16 cellular contexts compared by ENCODE assay signal in the genomic region with DNA sequence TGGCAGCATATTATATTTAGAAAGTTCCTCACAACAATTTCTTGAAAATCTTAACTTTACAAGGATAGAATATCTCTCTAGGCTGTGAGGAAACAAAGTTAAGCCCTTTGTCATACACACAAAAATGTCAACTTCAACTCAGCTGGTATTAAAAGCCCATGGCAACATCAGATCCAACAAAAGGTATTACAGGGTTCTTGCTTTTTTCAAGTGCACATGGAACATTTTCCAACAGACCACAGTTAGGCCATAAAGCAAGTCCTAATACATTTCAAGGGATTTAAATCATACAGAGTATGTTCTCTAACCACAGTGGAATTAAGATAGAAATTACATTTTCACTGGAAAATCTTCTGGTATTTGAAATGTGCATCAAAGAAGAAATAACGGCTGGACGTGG.
A peak's percentile ranks its signal among the peaks of the same experiment; 100 is the strongest.
DNase-seq lines count a peak whose midpoint lies in the region; TF ChIP-seq lines count a peak whose summit lies in the region.
"Had no signal": no experiment of that assay in that cellular context is flagged by ENCODE, and none has a peak within 500 bp of the region (broad histone marks: within the 10 kb centered on the region; RNA-seq: fewer than 3 reads in every experiment).

No MANE protein-coding gene starts in this region.

- DNase-seq in HFFc6, result peak; percentile 52
- DNase-seq in astrocyte of the hippocampus (ENCODE audit: low read depth, low spot score), result peak; percentile 15
- no peak for DNase-seq in mesothelial cell of epicardium (ENCODE audit: low spot score in 2 of 2, unreplicated experiment in 2 of 2)
- no peak for DNase-seq in Calu3
- no peak for DNase-seq in DMS153 (lab: John Stamatoyannopoulos, UW)
- DNase-seq in RPMI8226, result no peak
- DNase-seq in AG08396 (ENCODE audit: low spot score), result no peak
- DNase-seq: DMS53, KG1, MM.1S, NCI-H2029, NCI-H226, NCI-H510A, NCI-H69, SHP77 had no signal

- BruUV-seq in Calu3 (replicated peaks; lab: Mats Ljungman, UMichigan), result no TSS peak

- H3K27me3 Mint-ChIP-seq in HFFc6 (ENCODE audit: insufficient read depth) (no peaks in the 10 kb centered on the region), mesothelial cell of epicardium (ENCODE audit: low read depth) (no peaks in the 10 kb centered on the region), Calu3 (ENCODE audit: unreplicated experiment) (no peaks in the 10 kb centered on the region)

- H3K9me3 Mint-ChIP-seq in HFFc6 (no peaks in the 10 kb centered on the region), mesothelial cell of epicardium (peaks cover 14% of the 10 kb centered on the region), Calu3 (ENCODE audit: low read depth, unreplicated experiment) (peaks cover 2% of the 10 kb centered on the region)

- intact Hi-C loops in Calu3 (cut with micrococcal nuclease; ENCODE audit: unreplicated experiment), result no loop called here

- H3K4me1 Mint-ChIP-seq in HFFc6 (ENCODE audit: low read depth) (peaks cover 18% of the 10 kb centered on the region), mesothelial cell of epicardium (peaks cover 11% of the 10 kb centered on the region), Calu3 (ENCODE audit: low read depth, unreplicated experiment) (peaks cover 37% of the 10 kb centered on the region)

- H3K27ac Mint-ChIP-seq in HFFc6, result no peak overlapping the region
- peak overlapping the region; percentile 25 for H3K27ac Mint-ChIP-seq in mesothelial cell of epicardium
- H3K27ac Mint-ChIP-seq in Calu3 (ENCODE audit: unreplicated experiment), result no peak overlapping the region
- H3K27ac Mint-ChIP-seq: GM23338 had no signal

- H3K4me3 Mint-ChIP-seq in HFFc6, result no peak overlapping the region
- no peak overlapping the region for H3K4me3 Mint-ChIP-seq in mesothelial cell of epicardium
- no peak overlapping the region for H3K4me3 Mint-ChIP-seq in Calu3 (ENCODE audit: low read depth, unreplicated experiment)
- H3K4me3 Mint-ChIP-seq: GM23338 had no signal

- CTCF ChIA-PET in Calu3 (lab: Charles Lee), result no interaction called here

- TF ChIP-seq CTCF in HFFc6 (IDR thresholded peaks at IDR 0.05) (no peak), mesothelial cell of epicardium (IDR thresholded peaks at IDR 0.05; ENCODE audit: unreplicated experiment) (no peak), Calu3 (IDR thresholded peaks at IDR 0.05; ENCODE audit: unreplicated experiment) (no peak)

- H3K36me3 Mint-ChIP-seq in HFFc6 (ENCODE audit: low read depth) (peaks cover 15% of the 10 kb centered on the region), mesothelial cell of epicardium (peaks cover 21% of the 10 kb centered on the region), Calu3 (ENCODE audit: insufficient read depth, unreplicated experiment) (no peaks in the 10 kb centered on the region)

Comparison
In these comparisons a context has a peak if more than half of its experiments do, and no peak if none do; other contexts are left out.
1. DNase-seq: peak in HFFc6 (single experiment) and astrocyte of the hippocampus (single experiment); none in mesothelial cell of epicardium (0 of 2), Calu3 (single experiment), DMS153 (single experiment), RPMI8226 (single experiment) and AG08396 (single experiment).